In the genomic region with DNA sequence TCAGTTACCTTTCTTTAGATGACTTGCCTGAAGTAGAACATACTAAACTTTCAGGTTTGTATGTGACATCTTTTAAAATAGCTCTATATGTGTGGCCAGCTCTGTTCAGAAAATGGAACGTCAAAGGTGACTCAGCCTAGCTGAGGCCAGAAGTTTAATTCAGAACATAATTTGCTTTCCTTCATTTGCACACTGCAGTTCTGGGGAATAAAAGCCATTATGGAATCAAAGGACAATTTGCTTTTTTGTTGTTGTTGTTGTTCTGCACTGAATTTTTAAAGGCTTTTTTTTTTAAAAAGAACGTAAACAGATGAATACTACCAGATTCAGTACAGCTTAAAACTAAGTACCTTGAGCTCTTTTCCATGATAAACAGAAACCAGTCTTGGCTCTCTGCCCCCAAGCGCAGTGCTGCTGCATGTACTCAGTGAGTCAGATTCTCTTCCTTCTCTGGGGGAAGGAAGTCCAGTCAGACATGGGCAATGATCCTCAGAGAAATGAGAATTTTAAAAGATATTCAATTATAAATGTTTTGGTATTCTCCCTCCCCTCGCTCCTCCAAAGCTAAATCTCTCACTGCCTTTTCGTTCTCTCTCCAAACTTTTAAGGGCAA, we compare ENCODE assay signal across 1 cellular context.
TF ChIP-seq lines count a peak whose summit lies in the region.

No MANE protein-coding gene starts in this region.

TF ChIP-seq in GM23338, 12 proteins besides CTCF, POLR2A, EP300 and RAD21 (continued from another document):
- TF ChIP-seq ZNF462 (CRISPR knock-in tag; IDR thresholded peaks at IDR 0.05) (no peak), ETS1 (IDR thresholded peaks at IDR 0.05) (no peak), NANOG (IDR thresholded peaks at IDR 0.05; ENCODE audit: borderline replicate concordance) (no peak), ZNF331 (CRISPR knock-in tag; IDR thresholded peaks at IDR 0.05; ENCODE audit: low read depth) (no peak), EZH2 (IDR thresholded peaks at IDR 0.05; ENCODE audit: low read depth, unreplicated experiment) (no peak), ZNF114 (CRISPR knock-in tag; IDR thresholded peaks at IDR 0.05) (no peak), EZH2phosphoT487 (IDR thresholded peaks at IDR 0.05; ENCODE audit: unreplicated experiment) (no peak)
- TF ChIP-seq, protein P1, sequence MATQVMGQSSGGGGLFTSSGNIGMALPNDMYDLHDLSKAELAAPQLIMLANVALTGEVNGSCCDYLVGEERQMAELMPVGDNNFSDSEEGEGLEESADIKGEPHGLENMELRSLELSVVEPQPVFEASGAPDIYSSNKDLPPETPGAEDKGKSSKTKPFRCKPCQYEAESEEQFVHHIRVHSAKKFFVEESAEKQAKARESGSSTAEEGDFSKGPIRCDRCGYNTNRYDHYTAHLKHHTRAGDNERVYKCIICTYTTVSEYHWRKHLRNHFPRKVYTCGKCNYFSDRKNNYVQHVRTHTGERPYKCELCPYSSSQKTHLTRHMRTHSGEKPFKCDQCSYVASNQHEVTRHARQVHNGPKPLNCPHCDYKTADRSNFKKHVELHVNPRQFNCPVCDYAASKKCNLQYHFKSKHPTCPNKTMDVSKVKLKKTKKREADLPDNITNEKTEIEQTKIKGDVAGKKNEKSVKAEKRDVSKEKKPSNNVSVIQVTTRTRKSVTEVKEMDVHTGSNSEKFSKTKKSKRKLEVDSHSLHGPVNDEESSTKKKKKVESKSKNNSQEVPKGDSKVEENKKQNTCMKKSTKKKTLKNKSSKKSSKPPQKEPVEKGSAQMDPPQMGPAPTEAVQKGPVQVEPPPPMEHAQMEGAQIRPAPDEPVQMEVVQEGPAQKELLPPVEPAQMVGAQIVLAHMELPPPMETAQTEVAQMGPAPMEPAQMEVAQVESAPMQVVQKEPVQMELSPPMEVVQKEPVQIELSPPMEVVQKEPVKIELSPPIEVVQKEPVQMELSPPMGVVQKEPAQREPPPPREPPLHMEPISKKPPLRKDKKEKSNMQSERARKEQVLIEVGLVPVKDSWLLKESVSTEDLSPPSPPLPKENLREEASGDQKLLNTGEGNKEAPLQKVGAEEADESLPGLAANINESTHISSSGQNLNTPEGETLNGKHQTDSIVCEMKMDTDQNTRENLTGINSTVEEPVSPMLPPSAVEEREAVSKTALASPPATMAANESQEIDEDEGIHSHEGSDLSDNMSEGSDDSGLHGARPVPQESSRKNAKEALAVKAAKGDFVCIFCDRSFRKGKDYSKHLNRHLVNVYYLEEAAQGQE (IDR thresholded peaks at IDR 0.05; ENCODE audit: unreplicated experiment) = no peak
TF ChIP-seq in GM23338: peak in this region for 0.
